Comparison of ENCODE assay signal across 8 cellular contexts in the genomic region with DNA sequence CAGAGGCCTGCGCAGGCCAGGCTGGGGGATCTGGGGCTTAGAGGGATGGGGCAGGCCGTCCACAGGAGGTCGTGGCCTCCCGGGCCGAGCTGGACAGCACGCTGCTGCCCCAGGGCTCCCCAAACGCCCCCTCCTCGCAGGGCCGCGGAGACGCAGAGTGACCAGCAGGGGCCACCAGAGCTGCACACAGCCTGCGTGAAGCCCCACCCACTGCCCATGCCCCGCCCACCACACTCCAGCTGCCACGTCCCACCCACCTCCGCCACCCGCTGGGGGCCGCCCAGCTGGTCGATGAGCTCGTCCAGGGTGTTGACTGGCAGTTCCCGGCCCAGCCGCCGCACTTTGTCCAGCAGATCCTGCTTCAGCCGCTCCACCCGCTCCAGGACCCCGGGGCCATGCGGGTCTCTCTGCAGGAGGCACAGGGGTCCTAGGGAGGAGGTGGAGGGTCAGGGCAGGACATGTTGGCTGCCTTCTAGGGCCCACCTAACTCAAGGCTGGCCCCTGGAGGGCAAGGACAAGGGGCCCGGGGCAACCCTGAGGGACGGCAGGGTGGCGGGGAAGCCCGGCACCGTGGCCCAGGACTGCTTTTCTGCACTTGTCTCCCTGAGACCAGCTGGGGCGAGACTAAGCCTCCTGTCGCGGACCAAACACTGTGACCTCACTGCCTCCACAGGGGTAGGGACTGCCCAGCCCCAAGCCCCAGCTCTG. TPM values are rescaled to one million over a fixed set of nuclear protein-coding genes. Genes with fewer than 3 reads are reported as not detected.
DNase-seq lines count a peak whose midpoint lies in the region; ATAC-seq, FAIRE-seq and TF ChIP-seq lines count a peak whose summit lies in the region.

No MANE protein-coding gene starts in this region.

- H3K4me3 ChIP-seq in Loucy (ENCODE audit: low read length, poor library complexity, severe bottlenecking): no peak overlapping the region
- H3K4me3 ChIP-seq in SK-N-SH (ENCODE audit: low read depth in 2 of 2, low read length in 1 of 2): no peak overlapping the region; a peak in 1 of 4 replicates
- H3K4me3 ChIP-seq in pancreas: no peak overlapping the region
- H3K4me3 ChIP-seq in testis: no peak overlapping the region

- H4K20me1 ChIP-seq in Loucy (ENCODE audit: insufficient read depth, low read length, poor library complexity, severe bottlenecking) (no peaks in the 10 kb centered on the region), SK-N-SH (ENCODE audit: insufficient read depth) (no peaks in the 10 kb centered on the region)

- no peak overlapping the region for H3K27ac Mint-ChIP-seq in activated naive CD8-positive, alpha-beta T cell treated with anti-CD3 and anti-CD28 coated beads for 36 hours

- intact Hi-C loops in pancreas (cut with DNase I): loop anchor here in 1 of 3 donors (5.0 kb wide), 1 partner anchor 79 kb away; no protein-coding TSS in a partner anchor
- intact Hi-C loops in testis (cut with DNase I; ENCODE audit: low total_unique reads): loop anchor here (5.0 kb wide), 1 partner anchor 59 kb away; the partner anchor contains the start of gene SBNO2

- H3K4me2 ChIP-seq in Loucy (ENCODE audit: low read depth, low read length, poor library complexity, severe bottlenecking): no peak overlapping the region
- H3K4me2 ChIP-seq in SK-N-SH: peak overlapping the region; percentile 47; the same call in 1 of the 2 replicates

- H3K27me3 ChIP-seq in Loucy (ENCODE audit: insufficient read depth, low read length, poor library complexity, severe bottlenecking) (no peaks in the 10 kb centered on the region), SK-N-SH (ENCODE audit: insufficient read depth) (no peaks in the 10 kb centered on the region), pancreas (no peaks in the 10 kb centered on the region), testis (no peaks in the 10 kb centered on the region)

- no peaks in the 10 kb centered on the region for H3K27me3 Mint-ChIP-seq in activated naive CD8-positive, alpha-beta T cell treated with anti-CD3 and anti-CD28 coated beads for 36 hours

- no peak overlapping the region for H3K4me3 Mint-ChIP-seq in activated naive CD8-positive, alpha-beta T cell treated with anti-CD3 and anti-CD28 coated beads for 36 hours

- peak overlapping the region; percentile 32 to 79; a peak in 3 of 4 replicates for H3K27ac ChIP-seq in SK-N-SH (ENCODE audit: low read depth in 2 of 2, low read length in 1 of 2)
- peak overlapping the region in 3 of 4 donors; percentile 18 to 69 (median 41) for H3K27ac ChIP-seq in pancreas
- H3K27ac ChIP-seq in testis: peak overlapping the region; percentile 59 to 86

- H2AFZ ChIP-seq in Loucy (ENCODE audit: low read length): no peak overlapping the region
- H2AFZ ChIP-seq in SK-N-SH (ENCODE audit: low read depth): no peak overlapping the region

- H3K9me2 ChIP-seq in Loucy (replicated peaks; ENCODE audit: low read depth, low read length) (no peaks in the 10 kb centered on the region), SK-N-SH (no peaks in the 10 kb centered on the region)

- POLR2A ChIA-PET in SK-N-SH (lab: Yijun Ruan, JAX): interaction anchor here (0.6 to 2.0 kb wide), 5 partner anchors 10 to 156 kb away, joined by 3 to 15 read pairs (median 3); partner anchors contain the start of genes CIRBP and GPX4

- no peak for TF ChIP-seq EP300 in SK-N-SH (IDR thresholded peaks at IDR 0.05; ENCODE audit: borderline replicate concordance in 1 of 2, low read depth in 1 of 2, low read length in 1 of 2)

- TF ChIP-seq POLR2A in testis (IDR thresholded peaks at IDR 0.05): no peak

- H3K36me3 ChIP-seq in Loucy (ENCODE audit: insufficient read depth, low read length): peaks cover 27% of the 10 kb centered on the region; the same call in 1 of the 2 replicates
- peaks cover 0 to 28% of the 10 kb centered on the region in 2 experiments for H3K36me3 ChIP-seq in SK-N-SH (replicated peaks in 1 of 2; ENCODE audit: control insufficient read depth in 1 of 2, insufficient read depth in 2 of 2, low read length in 1 of 2)
- peaks cover 0 to 31% (median 14%) of the 10 kb centered on the region in 3 donors for H3K36me3 ChIP-seq in pancreas
- no peaks in the 10 kb centered on the region for H3K36me3 ChIP-seq in testis (ENCODE audit: low read depth, missing control alignments)

- peak; percentile 78 for TF ChIP-seq RAD21 in SK-N-SH (IDR thresholded peaks at IDR 0.05; ENCODE audit: low read length)

- no peak overlapping the region for H3K9ac ChIP-seq in Loucy (ENCODE audit: low read depth, low read length, poor library complexity, severe bottlenecking)
- no peak overlapping the region for H3K9ac ChIP-seq in SK-N-SH

- TF ChIP-seq CTCF in Loucy (conservative IDR thresholded peaks at IDR 0.05; ENCODE audit: low read length): peak; percentile 70
- peak; percentile 84 for TF ChIP-seq CTCF in SK-N-SH (IDR thresholded peaks at IDR 0.05)
- TF ChIP-seq CTCF in pancreas (IDR thresholded peaks at IDR 0.05): peak; percentile 66 to 90 (median 84)
- peak; percentile 81 to 84 (median 84) for TF ChIP-seq CTCF in testis (IDR thresholded peaks at IDR 0.05)

- DNase-seq in SK-N-SH: peak; percentile 100
- DNase-seq in activated naive CD8-positive, alpha-beta T cell treated with anti-CD3 and anti-CD28 coated beads for 36 hours: peak; percentile 86
- DNase-seq in glomerular visceral epithelial cell (ENCODE audit: extremely low spot score): peak; percentile 86
- DNase-seq in pancreas: peak; percentile 95 to 98 (median 96)
- peak; percentile 96 for DNase-seq in testis

- FAIRE-seq in pancreas (lab: Jason Lieb, UNC): no peak

- H3F3A ChIP-seq in Loucy (ENCODE audit: low read depth): no peaks in the 10 kb centered on the region
- H3F3A ChIP-seq in SK-N-SH (replicated peaks; ENCODE audit: insufficient read depth): peaks cover 4% of the 10 kb centered on the region

- CTCF ChIA-PET in SK-N-SH (lab: Yijun Ruan, JAX): interaction anchor here (0.6 to 3.8 kb wide), 52 partner anchors 10 to 485 kb away, joined by 3 to 63 read pairs (median 6); partner anchors contain the start of genes ARHGAP45, ATP5F1D, GPX4 and POLR2E

- H3K4me1 Mint-ChIP-seq in activated naive CD8-positive, alpha-beta T cell treated with anti-CD3 and anti-CD28 coated beads for 36 hours: no peaks in the 10 kb centered on the region

- no peaks in the 10 kb centered on the region for H3K9me3 Mint-ChIP-seq in activated naive CD8-positive, alpha-beta T cell treated with anti-CD3 and anti-CD28 coated beads for 36 hours

- no peaks in the 10 kb centered on the region for H3K9me3 ChIP-seq in Loucy (ENCODE audit: insufficient read depth, low read depth, low read length)
- H3K9me3 ChIP-seq in SK-N-SH: no peaks in the 10 kb centered on the region
- H3K9me3 ChIP-seq in pancreas: no peaks in the 10 kb centered on the region
- H3K9me3 ChIP-seq in testis: no peaks in the 10 kb centered on the region

- H3K79me2 ChIP-seq in Loucy (ENCODE audit: insufficient read depth, low read length): no peaks in the 10 kb centered on the region
- no peaks in the 10 kb centered on the region for H3K79me2 ChIP-seq in SK-N-SH (ENCODE audit: insufficient read depth)

- H3K4me1 ChIP-seq in Loucy (ENCODE audit: insufficient read depth, low read length, poor library complexity, severe bottlenecking): no peaks in the 10 kb centered on the region
- peaks cover 5 to 7% of the 10 kb centered on the region in 2 experiments; a peak in 2 of 4 replicates for H3K4me1 ChIP-seq in SK-N-SH (ENCODE audit: control insufficient read depth in 1 of 2, insufficient read depth in 2 of 2, low read depth in 1 of 2, low read length in 1 of 2)
- H3K4me1 ChIP-seq in pancreas: peaks cover 0 to 7% (median 6%) of the 10 kb centered on the region in 3 donors
- peaks cover 35% of the 10 kb centered on the region for H3K4me1 ChIP-seq in testis

- peaks cover 1% of the 10 kb centered on the region for H3K36me3 Mint-ChIP-seq in activated naive CD8-positive, alpha-beta T cell treated with anti-CD3 and anti-CD28 coated beads for 36 hours

- ATAC-seq in GM18498 (IDR thresholded peaks at IDR 0.05; ENCODE audit: unreplicated experiment) (peak; percentile 64), pancreas (peak; percentile 85 to 94 (median 92)), GM21528 (IDR thresholded peaks at IDR 0.05; ENCODE audit: low FRiP score, unreplicated experiment) (no peak)

- WGBS in SK-N-SH (ENCODE audit: low lambda C conversion rate): 54% methylated on average over 5 of the region's 34 CpGs
- 18 to 21% methylated on average over 27 to 34 of the region's 34 CpGs for WGBS in pancreas, 2 donors
- WGBS in testis, 2 donors: 33 to 68% methylated on average over 8 to 26 of the region's 34 CpGs

TF ChIP-seq in SK-N-SH, 30 proteins besides CTCF, POLR2A, EP300 and RAD21 (continues in another document):
- TF ChIP-seq CHD2 (IDR thresholded peaks at IDR 0.05; ENCODE audit: low read length, partially characterized antibody): peak; percentile 15
- no peak for TF ChIP-seq RXRA (IDR thresholded peaks at IDR 0.05; ENCODE audit: borderline replicate concordance, low read depth)
- peak; percentile 79 for TF ChIP-seq SIN3A (IDR thresholded peaks at IDR 0.05; ENCODE audit: borderline replicate concordance, low read depth, low read length)
- TF ChIP-seq TCF12 (IDR thresholded peaks at IDR 0.05): no peak
- TF ChIP-seq ELF1 (IDR thresholded peaks at IDR 0.05): no peak

RNA-seq across cellular contexts. Expression of gene GPX4, which starts 9.6 kb away (rescaled TPM):
- polyA plus RNA-seq in SK-N-SH (2012; rRNA removed): 566 and 925 TPM in 2 replicates
- 591 and 700 TPM in 2 replicates for polyA plus RNA-seq in SK-N-SH (2012; cell fraction: cytosol; rRNA removed)
- polyA plus RNA-seq in SK-N-SH (2012; cell fraction: nucleus; rRNA removed): 511 and 671 TPM in 2 replicates
- 100 to 1,000 TPM; 225 to 231 TPM for total RNA-seq in activated naive CD8-positive, alpha-beta T cell treated with anti-CD3 and anti-CD28 coated beads for 36 hours
- total RNA-seq in pancreas: 100 to 1,000 TPM in 1 of 6 donors, 10 to 100 TPM in 5; 48.8 to 112 (median 63.8) TPM
- polyA plus RNA-seq in pancreas: 100 to 1,000 TPM; 255 to 290 TPM
- 1,000 to 10,000 TPM; 1,153 to 1,773 TPM for total RNA-seq in testis
- polyA plus RNA-seq in testis (ENCODE audit: insufficient read depth, low read depth, low replicate concordance): 1,893 TPM

RNA-seq across cellular contexts. Expression of gene POLR2E, which starts 18.3 kb away (rescaled TPM):
- polyA plus RNA-seq in SK-N-SH (2012; rRNA removed): 238 and 283 TPM in 2 replicates
- 143 and 208 TPM in 2 replicates for polyA plus RNA-seq in SK-N-SH (2012; cell fraction: cytosol; rRNA removed)
- 134 and 138 TPM in 2 replicates for polyA plus RNA-seq in SK-N-SH (2012; cell fraction: nucleus; rRNA removed)
- total RNA-seq in activated naive CD8-positive, alpha-beta T cell treated with anti-CD3 and anti-CD28 coated beads for 36 hours: 100 to 1,000 TPM; 290 to 291 TPM
- 10 to 100 TPM; 40.0 to 66.5 (median 58.6) TPM for total RNA-seq in pancreas
- 10 to 100 TPM; 62.5 to 69.4 TPM for polyA plus RNA-seq in pancreas
- 100 to 1,000 TPM in 1 of 2 donors, 10 to 100 TPM in 1; 96.5 to 143 TPM for total RNA-seq in testis
- 246 TPM for polyA plus RNA-seq in testis (ENCODE audit: insufficient read depth, low read depth, low replicate concordance)

RNA-seq across cellular contexts. Expression of gene ARHGAP45, which starts 46.5 kb away (rescaled TPM):
- polyA plus RNA-seq in SK-N-SH (2012; rRNA removed): 2.8 and 4.2 TPM in 2 replicates
- polyA plus RNA-seq in SK-N-SH (2012; cell fraction: cytosol; rRNA removed): 1.7 and 2.5 TPM in 2 replicates
- polyA plus RNA-seq in SK-N-SH (2012; cell fraction: nucleus; rRNA removed): 5.9 and 9.7 TPM in 2 replicates
- total RNA-seq in activated naive CD8-positive, alpha-beta T cell treated with anti-CD3 and anti-CD28 coated beads for 36 hours: 100 to 1,000 TPM; 113 to 122 TPM
- total RNA-seq in pancreas: 10 to 100 TPM in 3 of 6 donors, 1 to 10 TPM in 3; 5.1 to 15.8 (median 8.4) TPM
- polyA plus RNA-seq in pancreas: 10 to 100 TPM; 11.6 to 21.6 TPM
- total RNA-seq in testis: 10 to 100 TPM; 20.7 to 31.7 TPM
- polyA plus RNA-seq in testis (ENCODE audit: insufficient read depth, low read depth, low replicate concordance): 14.1 TPM

Comparison
In these comparisons a context has a peak if more than half of its experiments do, and no peak if none do; other contexts are left out.
1. RNA of gene GPX4, which starts 9.6 kb away (total RNA-seq): 1,153 to 1,773 TPM in testis; 225 to 231 TPM in activated naive CD8-positive, alpha-beta T cell treated with anti-CD3 and anti-CD28 coated beads for 36 hours and 48.8 to 112 TPM in pancreas; every median in the first group is over 4 times any median in the second.
2. Peak in every context shown above with its lines, with median percentiles within 50 percentile points of each other: CTCF ChIP-seq, DNase-seq and H3K27ac ChIP-seq.